In genomic region chr21:25722631-25723030, GRCh38 we compare ENCODE assay signal across 20 cellular contexts.
"Had no signal": no experiment of that assay in that cellular context is flagged by ENCODE, and none has a peak within 500 bp of the region (broad histone marks: within the 10 kb centered on the region; RNA-seq: fewer than 3 reads in every experiment).

No MANE protein-coding gene starts in this region.

- H3K36me3 ChIP-seq: uterus had no signal

- H3K27ac Mint-ChIP-seq: activated B cell treated with CpG ODN at 0.5 μM for 24 hours; activated CD4-positive, alpha-beta T cell treated with anti-CD3 and anti-CD28 coated beads, Interleukin-2, amount 10 ng/mL, durations not matched to agents 7 days and 5 days; stimulated activated effector memory CD8-positive, alpha-beta T cell treated with anti-CD3 and anti-CD28 coated beads, Interleukin-12 subunit alpha, Interleukin-12 subunit beta, amount 100 ng/mL, for 72 hours had no signal

- H3K9me3 ChIP-seq: heart left ventricle, mucosa of descending colon, right lobe of liver, tibial artery, uterus had no signal

- H3K4me3 ChIP-seq: dorsolateral prefrontal cortex, heart left ventricle, mucosa of descending colon, right lobe of liver, tibial artery, uterus had no signal

- H3K27me3 Mint-ChIP-seq: activated B cell treated with CpG ODN at 0.5 μM for 24 hours; activated CD4-positive, alpha-beta T cell treated with anti-CD3 and anti-CD28 coated beads, Interleukin-2, amount 10 ng/mL, durations not matched to agents 7 days and 5 days; naive thymus-derived CD8-positive, alpha-beta T cell had no signal

- H3K4me1 ChIP-seq: foreskin keratinocyte, right lobe of liver, tibial artery, uterus had no signal

- H3K4me1 Mint-ChIP-seq: activated B cell treated with CpG ODN at 0.5 μM for 24 hours; activated CD4-positive, alpha-beta T cell treated with anti-CD3 and anti-CD28 coated beads, Interleukin-2, amount 10 ng/mL, durations not matched to agents 7 days and 5 days; stimulated activated effector memory CD8-positive, alpha-beta T cell treated with anti-CD3 and anti-CD28 coated beads, Interleukin-12 subunit alpha, Interleukin-12 subunit beta, amount 100 ng/mL, for 72 hours had no signal

- H3K27ac ChIP-seq: brain microvascular endothelial cell, foreskin keratinocyte, right lobe of liver, tibial artery, uterus had no signal

- ATAC-seq: activated naive CD4-positive, alpha-beta T cell treated with anti-CD3 and anti-CD28 coated beads, Interleukin-2, amount 50 U/mL, for 72 hours; foreskin keratinocyte; left lobe of liver; mucosa of descending colon; naive thymus-derived CD8-positive, alpha-beta T cell; stimulated activated effector memory CD8-positive, alpha-beta T cell treated with anti-CD3 and anti-CD28 coated beads, Interleukin-12 subunit alpha, Interleukin-12 subunit beta, amount 100 ng/mL, for 72 hours had no signal

- H3K27me3 ChIP-seq: brain microvascular endothelial cell, dorsolateral prefrontal cortex, foreskin keratinocyte, heart left ventricle, right lobe of liver, tibial artery, uterus had no signal

- H3K4me3 Mint-ChIP-seq: activated B cell treated with CpG ODN at 0.5 μM for 24 hours; activated CD4-positive, alpha-beta T cell treated with anti-CD3 and anti-CD28 coated beads, Interleukin-2, amount 10 ng/mL, durations not matched to agents 7 days and 5 days; naive thymus-derived CD8-positive, alpha-beta T cell; stimulated activated effector memory CD8-positive, alpha-beta T cell treated with anti-CD3 and anti-CD28 coated beads, Interleukin-12 subunit alpha, Interleukin-12 subunit beta, amount 100 ng/mL, for 72 hours had no signal

- DNase-seq: activated B cell treated with CpG ODN at 0.5 μM for 24 hours; activated CD4-positive, alpha-beta T cell treated with anti-CD3 and anti-CD28 coated beads, Interleukin-2, amount 10 ng/mL, durations not matched to agents 7 days and 5 days; activated CD8-positive, alpha-beta memory T cell treated with anti-CD3 and anti-CD28 coated beads for 24 hours; activated effector memory CD4-positive, alpha-beta T cell treated with anti-CD3 and anti-CD28 coated beads, Interleukin-2, amount 50 U/mL, for 16 hours; activated T-cell treated with anti-CD3 and anti-CD28 coated beads for 4 hours; amniotic stem cell; brain microvascular endothelial cell; dorsolateral prefrontal cortex; foreskin keratinocyte; heart left ventricle; islet precursor cell; mucosa of descending colon; naive thymus-derived CD8-positive, alpha-beta T cell; nucleus accumbens; right lobe of liver; tibial artery; uterus had no signal

- H3K9me3 Mint-ChIP-seq: activated B cell treated with CpG ODN at 0.5 μM for 24 hours; activated CD4-positive, alpha-beta T cell treated with anti-CD3 and anti-CD28 coated beads, Interleukin-2, amount 10 ng/mL, durations not matched to agents 7 days and 5 days; activated naive CD4-positive, alpha-beta T cell treated with anti-CD3 and anti-CD28 coated beads, Interleukin-2, amount 50 U/mL, for 72 hours; naive thymus-derived CD8-positive, alpha-beta T cell; stimulated activated effector memory CD8-positive, alpha-beta T cell treated with anti-CD3 and anti-CD28 coated beads, Interleukin-12 subunit alpha, Interleukin-12 subunit beta, amount 100 ng/mL, for 72 hours had no signal
